Comparison of ENCODE assay signal across 7 cellular contexts in genomic region chr22:41862160-41862529, GRCh38. TPM values are rescaled to one million over a fixed set of nuclear protein-coding genes. Genes with fewer than 3 reads are reported as not detected.
DNase-seq lines count a peak whose midpoint lies in the region; ATAC-seq and TF ChIP-seq lines count a peak whose summit lies in the region.

No MANE protein-coding gene starts in this region.

- no peaks in the 10 kb centered on the region for H3K9me3 Mint-ChIP-seq in activated CD8-positive, alpha-beta T cell treated with anti-CD3 and anti-CD28 coated beads, Interleukin-2, amount 10 ng/mL, durations not matched to agents 7 days and 5 days (ENCODE audit: insufficient read depth)

- H3K27ac Mint-ChIP-seq in activated CD8-positive, alpha-beta T cell treated with anti-CD3 and anti-CD28 coated beads, Interleukin-2, amount 10 ng/mL, durations not matched to agents 7 days and 5 days: peak overlapping the region; percentile 71

- peak; percentile 33 for DNase-seq in activated CD8-positive, alpha-beta T cell treated with anti-CD3 and anti-CD28 coated beads, Interleukin-2, amount 10 ng/mL, durations not matched to agents 7 days and 5 days
- DNase-seq in heart right ventricle (no peak), NCI-H1048 (lab: John Stamatoyannopoulos, UW) (no peak), NCI-H187 (lab: John Stamatoyannopoulos, UW) (no peak)
- peak; percentile 64 for DNase-seq in stimulated activated CD8-positive, alpha-beta memory T cell treated with anti-CD3 and anti-CD28 coated beads, Interleukin-4, amount 100 ng/mL, for 48 hours

- H3K36me3 Mint-ChIP-seq in activated CD8-positive, alpha-beta T cell treated with anti-CD3 and anti-CD28 coated beads, Interleukin-2, amount 10 ng/mL, durations not matched to agents 7 days and 5 days (ENCODE audit: low read depth): peaks cover 20% of the 10 kb centered on the region

- H3K27me3 ChIP-seq in heart right ventricle: no peaks in the 10 kb centered on the region

- no peak overlapping the region for H3K4me3 ChIP-seq in heart right ventricle

- H3K4me3 Mint-ChIP-seq in activated CD8-positive, alpha-beta T cell treated with anti-CD3 and anti-CD28 coated beads, Interleukin-2, amount 10 ng/mL, durations not matched to agents 7 days and 5 days: no peak overlapping the region

- 47 to 58% methylated on average over 4 of the region's 4 CpGs for WGBS in heart right ventricle, 2 donors

- H3K27me3 Mint-ChIP-seq in activated CD8-positive, alpha-beta T cell treated with anti-CD3 and anti-CD28 coated beads, Interleukin-2, amount 10 ng/mL, durations not matched to agents 7 days and 5 days (ENCODE audit: low read depth): no peaks in the 10 kb centered on the region

- H3K4me1 ChIP-seq in heart right ventricle: peaks cover 6 to 53% (median 28%) of the 10 kb centered on the region in 9 donors

- peak overlapping the region in 6 of 10 donors; percentile 30 to 78 (median 58) for H3K27ac ChIP-seq in heart right ventricle

- H3K4me1 Mint-ChIP-seq in activated CD8-positive, alpha-beta T cell treated with anti-CD3 and anti-CD28 coated beads, Interleukin-2, amount 10 ng/mL, durations not matched to agents 7 days and 5 days (ENCODE audit: low read depth): peaks cover 64% of the 10 kb centered on the region

- H3K9me3 ChIP-seq in heart right ventricle: no peaks in the 10 kb centered on the region

- peak; percentile 35 for ATAC-seq in GM19467 (IDR thresholded peaks at IDR 0.05; ENCODE audit: unreplicated experiment)
- ATAC-seq in HG03432 (IDR thresholded peaks at IDR 0.05; ENCODE audit: unreplicated experiment): peak; percentile 53
- ATAC-seq in activated CD8-positive, alpha-beta T cell treated with anti-CD3 and anti-CD28 coated beads, Interleukin-2, amount 10 ng/mL, durations not matched to agents 7 days and 5 days: peak; percentile 39
- ATAC-seq in heart right ventricle: peak in 4 of 8 donors; percentile 8 to 35 (median 19)

- CTCF ChIA-PET in activated CD8-positive, alpha-beta T cell treated with anti-CD3 and anti-CD28 coated beads, Interleukin-2, amount 10 ng/mL, durations not matched to agents 7 days and 5 days (lab: Charles Lee): interaction anchor here (0.6 to 2.7 kb wide), 21 partner anchors 9 to 450 kb away, joined by 3 to 35 read pairs (median 5); partner anchors contain the start of genes CCDC134, SREBF2 and TNFRSF13C

- POLR2A ChIA-PET in activated CD8-positive, alpha-beta T cell treated with anti-CD3 and anti-CD28 coated beads, Interleukin-2, amount 10 ng/mL, durations not matched to agents 7 days and 5 days (lab: Charles Lee): interaction anchor here (0.7 to 2.6 kb wide), 7 partner anchors 10 to 165 kb away, joined by 3 to 8 read pairs (median 4); partner anchors contain the start of genes CCDC134 and SREBF2

- intact Hi-C loops in heart right ventricle (cut with DNase I): no loop called here

- peaks cover 0 to 10% (median 6%) of the 10 kb centered on the region in 9 donors for H3K36me3 ChIP-seq in heart right ventricle

- TF ChIP-seq CTCF in heart right ventricle (IDR thresholded peaks at IDR 0.05): no peak

RNA-seq across cellular contexts. Expression of gene SREBF2, which starts 29.2 kb away (rescaled TPM):
- total RNA-seq in activated CD8-positive, alpha-beta T cell treated with anti-CD3 and anti-CD28 coated beads, Interleukin-2, amount 10 ng/mL, durations not matched to agents 7 days and 5 days: 10 to 100 TPM; 93.0 to 93.7 TPM
- 10 to 100 TPM; 57.1 to 94.3 (median 75.8) TPM for total RNA-seq in heart right ventricle
- polyA plus RNA-seq in heart right ventricle: 10 to 100 TPM; 37.5 to 52.3 TPM

RNA-seq across cellular contexts. Expression of gene SHISA8, which starts 52.7 kb away (rescaled TPM):
- not detected for total RNA-seq in activated CD8-positive, alpha-beta T cell treated with anti-CD3 and anti-CD28 coated beads, Interleukin-2, amount 10 ng/mL, durations not matched to agents 7 days and 5 days
- 1 to 10 TPM in 9 of 10 donors, under 1 TPM in 1; 0.78 to 4.6 (median 1.4) TPM for total RNA-seq in heart right ventricle
- 1 to 10 TPM in 1 of 2 donors, under 1 TPM in 1; 0.16 to 3.5 TPM for polyA plus RNA-seq in heart right ventricle

Comparison
In these comparisons a context has a peak if more than half of its experiments do, and no peak if none do; other contexts are left out.
1. DNase-seq: peak in activated CD8-positive, alpha-beta T cell treated with anti-CD3 and anti-CD28 coated beads, Interleukin-2, amount 10 ng/mL, durations not matched to agents 7 days and 5 days (single experiment) and stimulated activated CD8-positive, alpha-beta memory T cell treated with anti-CD3 and anti-CD28 coated beads, Interleukin-4, amount 100 ng/mL, for 48 hours (single experiment); none in heart right ventricle (0 of 2), NCI-H1048 (single experiment) and NCI-H187 (0 of 2).